In the genomic region with DNA sequence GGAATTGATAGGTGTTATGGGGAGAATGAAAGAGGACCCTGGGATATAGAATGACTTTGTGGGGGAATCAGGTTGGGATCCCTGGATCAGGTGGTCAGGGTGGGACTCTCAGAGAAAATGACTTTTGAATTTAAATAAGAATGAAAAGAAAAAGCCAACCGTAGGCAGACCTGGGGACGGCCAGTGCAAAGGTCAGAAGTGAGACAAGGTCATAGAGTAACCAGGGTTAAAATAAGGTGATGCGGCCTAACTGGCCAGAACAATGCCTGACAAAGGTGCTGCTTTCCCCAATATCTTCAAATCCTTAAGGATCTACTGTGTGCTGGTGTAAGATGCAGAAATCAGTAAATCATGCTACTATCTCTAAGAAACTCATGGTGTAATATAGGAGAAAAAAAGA, we compare ENCODE assay signal across 28 cellular contexts.
"Had no signal": no experiment of that assay in that cellular context is flagged by ENCODE, and none has a peak within 500 bp of the region (broad histone marks: within the 10 kb centered on the region; RNA-seq: fewer than 3 reads in every experiment).

No MANE protein-coding gene starts in this region.

- H3K27ac ChIP-seq: brain microvascular endothelial cell, coronary artery, dorsolateral prefrontal cortex, WERI-Rb-1 had no signal

- H3K36me3 Mint-ChIP-seq: T-cell had no signal

- ATAC-seq: activated CD4-positive, CD25-positive, alpha-beta regulatory T cell treated with anti-CD3 and anti-CD28 coated beads, Interleukin-2, amount 50 U/mL, for 24 hours; activated T-helper 17 cell treated with anti-CD3 and anti-CD28 coated beads, Interleukin-2, amount 50 U/mL, for 72 hours; esophagus mucosa; T-cell had no signal

- H3K4me3 Mint-ChIP-seq: activated B cell treated with CpG ODN at 0.5 μM for 24 hours; activated CD4-positive, alpha-beta memory T cell treated with anti-CD3 and anti-CD28 coated beads, Interleukin-2, amount 10 ng/mL, durations not matched to agents 7 days and 5 days; activated naive CD8-positive, alpha-beta T cell treated with anti-CD3 and anti-CD28 coated beads, Interleukin-2, amount 10 ng/mL, durations not matched to agents 7 days and 5 days; activated T-helper 17 cell treated with anti-CD3 and anti-CD28 coated beads, Interleukin-2, amount 50 U/mL, for 72 hours; central memory CD8-positive, alpha-beta T cell; dendritic cell treated with granulocyte-macrophage colony-stimulating factor and Interleukin-4, amounts not matched to agents 40 ng/mL and 50 ng/mL, for 4 days; endodermal cell; T-cell; T-helper 1 cell treated with Interleukin-12 subunit alpha and Interleukin-12 subunit beta and Interleukin-4 antibody, amounts not matched to agents 30 μg/mL and 1 μg/mL, for 36 hours; T-helper 2 cell treated with Interferon-gamma antibody and Interleukin-4, amounts not matched to agents 5 μg/mL and 100 μg/mL, for 36 hours had no signal

- DNase-seq: activated B cell treated with CpG ODN at 0.5 μM for 24 hours; activated CD4-positive, alpha-beta memory T cell treated with anti-CD3 and anti-CD28 coated beads, Interleukin-2, amount 10 ng/mL, durations not matched to agents 7 days and 5 days; activated CD4-positive, alpha-beta T cell treated with anti-CD3 and anti-CD28 coated beads for 48 hours; activated CD4-positive, alpha-beta T cell treated with anti-CD3 and anti-CD28 coated beads, Interleukin-2, amount 50 U/mL, for 4 hours; activated effector memory CD4-positive, alpha-beta T cell treated with Interleukin-2 at 50 U/mL for 16 hours; activated gamma-delta T cell treated with Interleukin-2 at 50 U/mL for 16 hours; activated naive CD4-positive, alpha-beta T cell treated with anti-CD3 and anti-CD28 coated beads, Interleukin-2, amount 50 U/mL, for 16 hours; activated naive CD4-positive, alpha-beta T cell treated with Interleukin-2 at 50 U/mL for 16 hours; activated naive CD8-positive, alpha-beta T cell treated with anti-CD3 and anti-CD28 coated beads, Interleukin-2, amount 10 ng/mL, durations not matched to agents 7 days and 5 days; activated T-cell treated with anti-CD3 and anti-CD28 coated beads, Interleukin-2, amount 50 U/mL, for 1 hour; brain microvascular endothelial cell; dorsolateral prefrontal cortex; effector memory CD4-positive, alpha-beta T cell; endodermal cell; foreskin fibroblast; head of caudate nucleus; SW 1271; T-cell; T1000; WERI-Rb-1 had no signal

- H3K36me3 ChIP-seq: brain microvascular endothelial cell, WERI-Rb-1 had no signal

- H3K27ac Mint-ChIP-seq: activated B cell treated with CpG ODN at 0.5 μM for 24 hours; activated CD4-positive, alpha-beta memory T cell treated with anti-CD3 and anti-CD28 coated beads, Interleukin-2, amount 10 ng/mL, durations not matched to agents 7 days and 5 days; activated naive CD8-positive, alpha-beta T cell treated with anti-CD3 and anti-CD28 coated beads, Interleukin-2, amount 10 ng/mL, durations not matched to agents 7 days and 5 days; activated T-helper 17 cell treated with anti-CD3 and anti-CD28 coated beads, Interleukin-2, amount 50 U/mL, for 72 hours; dendritic cell treated with granulocyte-macrophage colony-stimulating factor and Interleukin-4, amounts not matched to agents 40 ng/mL and 50 ng/mL, for 4 days; endodermal cell; T-cell; T-helper 1 cell treated with Interleukin-12 subunit alpha and Interleukin-12 subunit beta and Interleukin-4 antibody, amounts not matched to agents 30 μg/mL and 1 μg/mL, for 36 hours; T-helper 2 cell treated with Interferon-gamma antibody and Interleukin-4, amounts not matched to agents 5 μg/mL and 100 μg/mL, for 36 hours had no signal

- H3K9me3 Mint-ChIP-seq: activated B cell treated with CpG ODN at 0.5 μM for 24 hours; activated naive CD8-positive, alpha-beta T cell treated with anti-CD3 and anti-CD28 coated beads, Interleukin-2, amount 10 ng/mL, durations not matched to agents 7 days and 5 days; dendritic cell treated with granulocyte-macrophage colony-stimulating factor and Interleukin-4, amounts not matched to agents 40 ng/mL and 50 ng/mL, for 4 days had no signal

- H3K4me1 Mint-ChIP-seq: endodermal cell had no signal

- H3K27me3 ChIP-seq: brain microvascular endothelial cell, dorsolateral prefrontal cortex had no signal

- H3K4me3 ChIP-seq: coronary artery, dorsolateral prefrontal cortex had no signal

- H3K27me3 Mint-ChIP-seq: activated B cell treated with CpG ODN at 0.5 μM for 24 hours; activated CD4-positive, alpha-beta memory T cell treated with anti-CD3 and anti-CD28 coated beads, Interleukin-2, amount 10 ng/mL, durations not matched to agents 7 days and 5 days; activated naive CD8-positive, alpha-beta T cell treated with anti-CD3 and anti-CD28 coated beads, Interleukin-2, amount 10 ng/mL, durations not matched to agents 7 days and 5 days; activated T-helper 17 cell treated with anti-CD3 and anti-CD28 coated beads, Interleukin-2, amount 50 U/mL, for 72 hours; T-cell had no signal
